2 cellular contexts compared by ENCODE assay signal in the genomic region with DNA sequence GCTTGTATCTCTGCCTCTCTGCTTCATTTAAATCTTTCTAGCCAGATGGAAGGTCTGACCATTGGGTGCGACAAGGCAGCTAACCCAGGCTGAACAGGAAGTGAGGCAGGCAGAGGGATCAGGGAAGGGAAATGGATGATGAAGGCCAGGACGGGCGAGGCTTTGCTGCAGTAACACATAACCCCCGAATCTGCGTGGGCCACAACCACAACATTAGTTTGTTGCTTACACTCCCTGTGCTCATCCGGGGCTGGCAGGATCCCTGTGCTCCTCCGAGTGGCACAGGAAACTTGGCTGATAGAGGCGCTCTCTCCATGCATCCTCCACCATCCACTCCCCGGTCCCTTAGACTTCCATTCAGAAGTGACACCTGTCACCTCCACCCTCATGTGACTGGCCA.
TF ChIP-seq lines count a peak whose summit lies in the region.

No MANE protein-coding gene starts in this region.

TF ChIP-seq in HCT116, 20 proteins besides CTCF, POLR2A, EP300 and RAD21:
- TF ChIP-seq JUND (IDR thresholded peaks at IDR 0.05) (no peak), ATF3 (IDR thresholded peaks at IDR 0.05) (no peak), ZFX (IDR thresholded peaks at IDR 0.05) (no peak), YY1 (IDR thresholded peaks at IDR 0.05; ENCODE audit: extremely low read depth, insufficient replicate concordance, low read depth, low read length) (no peak), ELF1 (IDR thresholded peaks at IDR 0.05; ENCODE audit: borderline replicate concordance, low read depth) (no peak), FOSL1 (IDR thresholded peaks at IDR 0.05; ENCODE audit: low read depth) (no peak), TCF7L2 (IDR thresholded peaks at IDR 0.05; ENCODE audit: borderline replicate concordance, extremely low read depth, insufficient read depth, insufficient read length) (no peak), EGR1 (IDR thresholded peaks at IDR 0.05; ENCODE audit: low read depth) (no peak), CBX3 (IDR thresholded peaks at IDR 0.05; ENCODE audit: low read depth) (no peak), EZH2 (IDR thresholded peaks at IDR 0.05) (no peak)
- TF ChIP-seq, protein P1, sequence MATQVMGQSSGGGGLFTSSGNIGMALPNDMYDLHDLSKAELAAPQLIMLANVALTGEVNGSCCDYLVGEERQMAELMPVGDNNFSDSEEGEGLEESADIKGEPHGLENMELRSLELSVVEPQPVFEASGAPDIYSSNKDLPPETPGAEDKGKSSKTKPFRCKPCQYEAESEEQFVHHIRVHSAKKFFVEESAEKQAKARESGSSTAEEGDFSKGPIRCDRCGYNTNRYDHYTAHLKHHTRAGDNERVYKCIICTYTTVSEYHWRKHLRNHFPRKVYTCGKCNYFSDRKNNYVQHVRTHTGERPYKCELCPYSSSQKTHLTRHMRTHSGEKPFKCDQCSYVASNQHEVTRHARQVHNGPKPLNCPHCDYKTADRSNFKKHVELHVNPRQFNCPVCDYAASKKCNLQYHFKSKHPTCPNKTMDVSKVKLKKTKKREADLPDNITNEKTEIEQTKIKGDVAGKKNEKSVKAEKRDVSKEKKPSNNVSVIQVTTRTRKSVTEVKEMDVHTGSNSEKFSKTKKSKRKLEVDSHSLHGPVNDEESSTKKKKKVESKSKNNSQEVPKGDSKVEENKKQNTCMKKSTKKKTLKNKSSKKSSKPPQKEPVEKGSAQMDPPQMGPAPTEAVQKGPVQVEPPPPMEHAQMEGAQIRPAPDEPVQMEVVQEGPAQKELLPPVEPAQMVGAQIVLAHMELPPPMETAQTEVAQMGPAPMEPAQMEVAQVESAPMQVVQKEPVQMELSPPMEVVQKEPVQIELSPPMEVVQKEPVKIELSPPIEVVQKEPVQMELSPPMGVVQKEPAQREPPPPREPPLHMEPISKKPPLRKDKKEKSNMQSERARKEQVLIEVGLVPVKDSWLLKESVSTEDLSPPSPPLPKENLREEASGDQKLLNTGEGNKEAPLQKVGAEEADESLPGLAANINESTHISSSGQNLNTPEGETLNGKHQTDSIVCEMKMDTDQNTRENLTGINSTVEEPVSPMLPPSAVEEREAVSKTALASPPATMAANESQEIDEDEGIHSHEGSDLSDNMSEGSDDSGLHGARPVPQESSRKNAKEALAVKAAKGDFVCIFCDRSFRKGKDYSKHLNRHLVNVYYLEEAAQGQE (IDR thresholded peaks at IDR 0.05; ENCODE audit: low read depth) = no peak
- TF ChIP-seq, protein P2, sequence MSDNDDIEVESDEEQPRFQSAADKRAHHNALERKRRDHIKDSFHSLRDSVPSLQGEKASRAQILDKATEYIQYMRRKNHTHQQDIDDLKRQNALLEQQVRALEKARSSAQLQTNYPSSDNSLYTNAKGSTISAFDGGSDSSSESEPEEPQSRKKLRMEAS (IDR thresholded peaks at IDR 0.05) = no peak

TF ChIP-seq in SK-N-SH, 30 proteins besides CTCF, POLR2A, EP300 and RAD21:
- no peak for TF ChIP-seq EZH2phosphoT487 (IDR thresholded peaks at IDR 0.05; ENCODE audit: borderline replicate concordance, low read depth)
- no peak for TF ChIP-seq RFX5 (IDR thresholded peaks at IDR 0.05; ENCODE audit: low read length)
